ENCODE assay signal across 8 cellular contexts in genomic region chr20:49188101-49188784, GRCh38. TPM values are rescaled to one million over a fixed set of nuclear protein-coding genes. Genes with fewer than 3 reads are reported as not detected.
A peak's percentile ranks its signal among the peaks of the same experiment; 100 is the strongest.
DNase-seq lines count a peak whose midpoint lies in the region; ATAC-seq, FAIRE-seq and TF ChIP-seq lines count a peak whose summit lies in the region.

Gene STAU1 (minus strand): TSS chr20:49188334. CDS start chr20:49166201, 22,133 bp downstream.

- peak; percentile 85 for TF ChIP-seq POLR2A in H54 (IDR thresholded peaks at IDR 0.05; ENCODE audit: low read depth, low read length)
- peak; percentile 83 for TF ChIP-seq POLR2A in Raji (IDR thresholded peaks at IDR 0.05; ENCODE audit: insufficient read depth, low read depth, low read length)

- no peak for TF ChIP-seq CTCF in natural killer cell (IDR thresholded peaks at IDR 0.05)

- peak; percentile 94 to 99 (median 96) for ATAC-seq in natural killer cell

- no peak for FAIRE-seq in H54 (lab: Jason Lieb, UNC)

- intact Hi-C loops in natural killer cell (cut with micrococcal nuclease): loop anchor here (5.0 kb wide), 2 partner anchors 56 to 141 kb away; partner anchors contain the start of gene CSE1L

- peaks cover 33 to 38% of the 10 kb centered on the region in 2 donors for H3K4me1 Mint-ChIP-seq in natural killer cell

- DNase-seq in EL (peak; percentile 96), H54 (ENCODE audit: insufficient read length, low spot score) (peak; percentile 96), M059J (ENCODE audit: low read depth) (peak; percentile 98), fibroblast of peridontal ligament (ENCODE audit: extremely low read depth) (peak; percentile 90), natural killer cell (peak; percentile 92)
- peak; percentile 91 for DNase-seq in activated T-helper 9 cell treated with anti-CD3 and anti-CD28 coated beads, Interleukin-2, amount 50 U/mL, for 16 hours (ENCODE audit: low read depth)
- DNase-seq in stimulated activated naive CD4-positive, alpha-beta T cell (lab: John Stamatoyannopoulos, UW): peak; percentile 90 to 94 (median 92)

- no peaks in the 10 kb centered on the region for H3K9me3 Mint-ChIP-seq in natural killer cell

- H3K27me3 Mint-ChIP-seq in natural killer cell (ENCODE audit: low read depth in 2 of 2): peaks cover 0 to 3% of the 10 kb centered on the region in 2 donors

- no peaks in the 10 kb centered on the region for H3K36me3 Mint-ChIP-seq in natural killer cell

- peak within 1 kb of the TSS; percentile 86 for H3K27ac Mint-ChIP-seq in natural killer cell

- H3K4me3 Mint-ChIP-seq in natural killer cell: peak within 1 kb of the TSS; percentile 92

RNA-seq across cellular contexts. Expression of gene STAU1, which starts in this region (rescaled TPM):
- total RNA-seq in M059J (2014; rRNA removed; shearing (Covaris generic)): 81.4 and 125 TPM in 2 replicates
- total RNA-seq in natural killer cell: 10 to 100 TPM; 47.3 to 54.9 (median 49.9) TPM

Comparison
In these comparisons a context has a peak if more than half of its experiments do, and no peak if none do; other contexts are left out.
1. Peak in every context shown above with its lines: DNase-seq and ATAC-seq.